1 cellular context compared by ENCODE assay signal in the genomic region with DNA sequence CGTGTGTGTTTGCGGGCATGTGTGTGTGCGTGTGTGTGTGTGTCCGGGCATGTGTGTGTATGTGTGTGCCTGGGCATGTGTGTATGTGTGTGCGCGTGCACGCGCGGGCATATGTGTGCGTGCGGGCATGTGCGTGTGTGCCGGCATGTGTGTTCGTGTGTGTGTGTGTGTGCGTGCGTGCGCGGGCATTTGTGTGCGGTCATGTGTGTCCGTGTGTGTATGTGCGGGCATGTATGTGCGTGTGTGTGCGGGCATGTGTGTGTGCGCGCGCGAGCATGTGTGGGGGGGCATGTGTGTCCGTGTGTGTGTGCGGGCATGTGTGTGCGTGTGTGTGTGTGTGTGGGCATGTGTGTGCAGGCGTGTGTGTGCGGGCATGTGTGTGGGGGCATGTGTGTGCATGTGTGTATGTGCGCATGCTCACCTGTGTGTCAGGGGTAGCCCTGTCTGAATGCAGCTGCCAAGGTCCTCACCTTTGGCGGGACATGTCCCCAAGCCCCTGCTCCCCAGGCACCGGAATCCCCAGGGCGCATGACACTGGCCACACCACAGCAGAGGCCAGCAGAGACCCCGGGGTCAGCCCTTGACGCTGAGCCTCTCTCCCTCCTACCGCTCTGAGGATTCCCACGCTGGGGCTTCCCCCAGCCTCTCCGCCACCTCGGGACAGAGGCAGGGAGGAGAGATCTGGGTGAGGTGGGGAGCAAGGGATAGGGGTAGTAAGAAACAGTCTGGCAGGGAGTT.
TF ChIP-seq lines count a peak whose summit lies in the region.

No MANE protein-coding gene starts in this region.

TF ChIP-seq in SK-N-SH, 30 proteins besides CTCF, POLR2A, EP300 and RAD21 (continued from another document):
- TF ChIP-seq, protein P1, sequence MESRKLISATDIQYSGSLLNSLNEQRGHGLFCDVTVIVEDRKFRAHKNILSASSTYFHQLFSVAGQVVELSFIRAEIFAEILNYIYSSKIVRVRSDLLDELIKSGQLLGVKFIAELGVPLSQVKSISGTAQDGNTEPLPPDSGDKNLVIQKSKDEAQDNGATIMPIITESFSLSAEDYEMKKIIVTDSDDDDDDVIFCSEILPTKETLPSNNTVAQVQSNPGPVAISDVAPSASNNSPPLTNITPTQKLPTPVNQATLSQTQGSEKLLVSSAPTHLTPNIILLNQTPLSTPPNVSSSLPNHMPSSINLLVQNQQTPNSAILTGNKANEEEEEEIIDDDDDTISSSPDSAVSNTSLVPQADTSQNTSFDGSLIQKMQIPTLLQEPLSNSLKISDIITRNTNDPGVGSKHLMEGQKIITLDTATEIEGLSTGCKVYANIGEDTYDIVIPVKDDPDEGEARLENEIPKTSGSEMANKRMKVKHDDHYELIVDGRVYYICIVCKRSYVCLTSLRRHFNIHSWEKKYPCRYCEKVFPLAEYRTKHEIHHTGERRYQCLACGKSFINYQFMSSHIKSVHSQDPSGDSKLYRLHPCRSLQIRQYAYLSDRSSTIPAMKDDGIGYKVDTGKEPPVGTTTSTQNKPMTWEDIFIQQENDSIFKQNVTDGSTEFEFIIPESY (IDR thresholded peaks at IDR 0.05; ENCODE audit: borderline replicate concordance, low read depth) = no peak
- TF ChIP-seq, protein P2, sequence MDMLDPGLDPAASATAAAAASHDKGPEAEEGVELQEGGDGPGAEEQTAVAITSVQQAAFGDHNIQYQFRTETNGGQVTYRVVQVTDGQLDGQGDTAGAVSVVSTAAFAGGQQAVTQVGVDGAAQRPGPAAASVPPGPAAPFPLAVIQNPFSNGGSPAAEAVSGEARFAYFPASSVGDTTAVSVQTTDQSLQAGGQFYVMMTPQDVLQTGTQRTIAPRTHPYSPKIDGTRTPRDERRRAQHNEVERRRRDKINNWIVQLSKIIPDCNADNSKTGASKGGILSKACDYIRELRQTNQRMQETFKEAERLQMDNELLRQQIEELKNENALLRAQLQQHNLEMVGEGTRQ (IDR thresholded peaks at IDR 0.05; ENCODE audit: borderline replicate concordance, low read depth, low read length) = no peak
- TF ChIP-seq RFX5 (IDR thresholded peaks at IDR 0.05; ENCODE audit: low read length) = no peak
- TF ChIP-seq CHD2 (IDR thresholded peaks at IDR 0.05; ENCODE audit: low read length, partially characterized antibody) = no peak
- TF ChIP-seq, protein P3, sequence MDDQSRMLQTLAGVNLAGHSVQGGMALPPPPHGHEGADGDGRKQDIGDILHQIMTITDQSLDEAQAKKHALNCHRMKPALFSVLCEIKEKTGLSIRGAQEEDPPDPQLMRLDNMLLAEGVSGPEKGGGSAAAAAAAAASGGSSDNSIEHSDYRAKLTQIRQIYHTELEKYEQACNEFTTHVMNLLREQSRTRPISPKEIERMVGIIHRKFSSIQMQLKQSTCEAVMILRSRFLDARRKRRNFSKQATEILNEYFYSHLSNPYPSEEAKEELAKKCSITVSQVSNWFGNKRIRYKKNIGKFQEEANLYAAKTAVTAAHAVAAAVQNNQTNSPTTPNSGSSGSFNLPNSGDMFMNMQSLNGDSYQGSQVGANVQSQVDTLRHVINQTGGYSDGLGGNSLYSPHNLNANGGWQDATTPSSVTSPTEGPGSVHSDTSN (IDR thresholded peaks at IDR 0.05) = no peak
- TF ChIP-seq EZH2phosphoT487 (IDR thresholded peaks at IDR 0.05; ENCODE audit: borderline replicate concordance, low read depth) = no peak
- TF ChIP-seq GABPA (IDR thresholded peaks at IDR 0.05; ENCODE audit: low read depth) = no peak
- TF ChIP-seq MXI1 (IDR thresholded peaks at IDR 0.05; ENCODE audit: low read depth, low read length) = no peak
- TF ChIP-seq, protein P4, sequence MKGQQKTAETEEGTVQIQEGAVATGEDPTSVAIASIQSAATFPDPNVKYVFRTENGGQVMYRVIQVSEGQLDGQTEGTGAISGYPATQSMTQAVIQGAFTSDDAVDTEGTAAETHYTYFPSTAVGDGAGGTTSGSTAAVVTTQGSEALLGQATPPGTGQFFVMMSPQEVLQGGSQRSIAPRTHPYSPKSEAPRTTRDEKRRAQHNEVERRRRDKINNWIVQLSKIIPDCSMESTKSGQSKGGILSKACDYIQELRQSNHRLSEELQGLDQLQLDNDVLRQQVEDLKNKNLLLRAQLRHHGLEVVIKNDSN (IDR thresholded peaks at IDR 0.05; ENCODE audit: borderline replicate concordance, low read depth) = no peak
- no peak for TF ChIP-seq TAF1 (IDR thresholded peaks at IDR 0.05; ENCODE audit: borderline replicate concordance, low read depth, low read length)
